1 cellular context compared by ENCODE assay signal in the genomic region with DNA sequence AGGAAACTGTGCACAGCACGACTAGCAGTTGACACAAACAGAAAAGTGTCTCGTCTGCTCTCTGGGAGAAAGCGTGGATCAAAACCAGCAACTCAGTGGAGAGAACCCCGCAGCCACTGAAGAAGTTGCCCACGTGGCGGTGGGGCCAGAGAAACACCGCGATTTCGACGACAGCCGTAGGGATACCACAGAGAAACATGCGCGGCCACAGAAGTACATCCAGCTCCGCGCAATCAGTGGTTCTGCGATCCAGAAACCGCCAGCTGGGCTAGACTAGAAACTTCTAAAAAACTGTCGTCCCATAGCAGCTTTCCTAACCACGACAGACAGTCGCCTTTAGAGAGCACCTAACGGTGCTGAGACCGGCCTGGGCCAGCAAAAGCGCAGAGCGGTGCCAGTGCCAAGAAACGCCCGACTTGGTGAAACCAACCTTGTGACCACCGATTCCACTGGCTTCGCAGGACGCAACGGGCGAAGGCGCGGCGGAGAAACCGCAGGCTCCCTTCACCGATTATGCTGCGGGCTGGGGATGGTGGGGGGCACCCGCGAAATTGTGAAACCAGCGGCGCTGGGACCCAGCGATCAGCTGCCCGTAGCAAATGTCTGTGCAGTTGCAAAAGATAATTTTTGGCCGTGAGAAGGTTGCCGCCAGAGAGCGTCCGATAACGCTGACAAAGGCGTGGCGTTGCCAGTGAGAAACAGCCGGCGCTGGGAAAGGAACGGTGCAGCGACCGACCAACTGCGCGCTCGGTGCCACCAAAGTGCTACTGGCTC.
A peak's percentile ranks its signal among the peaks of the same experiment; 100 is the strongest.
TF ChIP-seq lines count a peak whose summit lies in the region.

No MANE protein-coding gene starts in this region.

TF ChIP-seq in HepG2, 621 proteins besides CTCF, POLR2A, EP300 and RAD21 (continued from another document and continues in another):
- TF ChIP-seq, protein P1, sequence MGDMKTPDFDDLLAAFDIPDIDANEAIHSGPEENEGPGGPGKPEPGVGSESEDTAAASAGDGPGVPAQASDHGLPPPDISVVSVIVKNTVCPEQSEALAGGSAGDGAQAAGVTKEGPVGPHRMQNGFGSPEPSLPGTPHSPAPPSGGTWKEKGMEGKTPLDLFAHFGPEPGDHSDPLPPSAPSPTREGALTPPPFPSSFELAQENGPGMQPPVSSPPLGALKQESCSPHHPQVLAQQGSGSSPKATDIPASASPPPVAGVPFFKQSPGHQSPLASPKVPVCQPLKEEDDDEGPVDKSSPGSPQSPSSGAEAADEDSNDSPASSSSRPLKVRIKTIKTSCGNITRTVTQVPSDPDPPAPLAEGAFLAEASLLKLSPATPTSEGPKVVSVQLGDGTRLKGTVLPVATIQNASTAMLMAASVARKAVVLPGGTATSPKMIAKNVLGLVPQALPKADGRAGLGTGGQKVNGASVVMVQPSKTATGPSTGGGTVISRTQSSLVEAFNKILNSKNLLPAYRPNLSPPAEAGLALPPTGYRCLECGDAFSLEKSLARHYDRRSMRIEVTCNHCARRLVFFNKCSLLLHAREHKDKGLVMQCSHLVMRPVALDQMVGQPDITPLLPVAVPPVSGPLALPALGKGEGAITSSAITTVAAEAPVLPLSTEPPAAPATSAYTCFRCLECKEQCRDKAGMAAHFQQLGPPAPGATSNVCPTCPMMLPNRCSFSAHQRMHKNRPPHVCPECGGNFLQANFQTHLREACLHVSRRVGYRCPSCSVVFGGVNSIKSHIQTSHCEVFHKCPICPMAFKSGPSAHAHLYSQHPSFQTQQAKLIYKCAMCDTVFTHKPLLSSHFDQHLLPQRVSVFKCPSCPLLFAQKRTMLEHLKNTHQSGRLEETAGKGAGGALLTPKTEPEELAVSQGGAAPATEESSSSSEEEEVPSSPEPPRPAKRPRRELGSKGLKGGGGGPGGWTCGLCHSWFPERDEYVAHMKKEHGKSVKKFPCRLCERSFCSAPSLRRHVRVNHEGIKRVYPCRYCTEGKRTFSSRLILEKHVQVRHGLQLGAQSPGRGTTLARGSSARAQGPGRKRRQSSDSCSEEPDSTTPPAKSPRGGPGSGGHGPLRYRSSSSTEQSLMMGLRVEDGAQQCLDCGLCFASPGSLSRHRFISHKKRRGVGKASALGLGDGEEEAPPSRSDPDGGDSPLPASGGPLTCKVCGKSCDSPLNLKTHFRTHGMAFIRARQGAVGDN (CRISPR knock-in tag; IDR thresholded peaks at IDR 0.05), result peak; percentile 91
- TF ChIP-seq, protein P2, sequence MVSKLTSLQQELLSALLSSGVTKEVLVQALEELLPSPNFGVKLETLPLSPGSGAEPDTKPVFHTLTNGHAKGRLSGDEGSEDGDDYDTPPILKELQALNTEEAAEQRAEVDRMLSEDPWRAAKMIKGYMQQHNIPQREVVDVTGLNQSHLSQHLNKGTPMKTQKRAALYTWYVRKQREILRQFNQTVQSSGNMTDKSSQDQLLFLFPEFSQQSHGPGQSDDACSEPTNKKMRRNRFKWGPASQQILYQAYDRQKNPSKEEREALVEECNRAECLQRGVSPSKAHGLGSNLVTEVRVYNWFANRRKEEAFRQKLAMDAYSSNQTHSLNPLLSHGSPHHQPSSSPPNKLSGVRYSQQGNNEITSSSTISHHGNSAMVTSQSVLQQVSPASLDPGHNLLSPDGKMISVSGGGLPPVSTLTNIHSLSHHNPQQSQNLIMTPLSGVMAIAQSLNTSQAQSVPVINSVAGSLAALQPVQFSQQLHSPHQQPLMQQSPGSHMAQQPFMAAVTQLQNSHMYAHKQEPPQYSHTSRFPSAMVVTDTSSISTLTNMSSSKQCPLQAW (CRISPR knock-in tag; IDR thresholded peaks at IDR 0.05), result peak; percentile 47; the same call in 1 of the 2 replicates
- TF ChIP-seq YEATS4 (CRISPR knock-in tag; IDR thresholded peaks at IDR 0.05; ENCODE audit: borderline replicate concordance) (0 out of 2 replicates have a peak, but pooled peaks have one; percentile 3), ZNF121 (CRISPR knock-in tag; IDR thresholded peaks at IDR 0.05) (no peak; the same call in 1 of the 2 replicates), HOXA5 (CRISPR knock-in tag; IDR thresholded peaks at IDR 0.05) (0 out of 2 replicates have a peak, but pooled peaks have one; percentile 9), SMAD1 (CRISPR knock-in tag; IDR thresholded peaks at IDR 0.05; ENCODE audit: borderline replicate concordance, low read depth) (peak; percentile 21; the same call in 1 of the 2 replicates), ZBTB38 (CRISPR knock-in tag; IDR thresholded peaks at IDR 0.05) (peak; percentile 90), RNF2 (conservative IDR thresholded peaks at IDR 0.05; ENCODE audit: low read depth) (peak; percentile 47; the same call in 1 of the 2 replicates), ZSCAN20 (CRISPR knock-in tag; IDR thresholded peaks at IDR 0.05; ENCODE audit: borderline replicate concordance) (0 out of 2 replicates have a peak, but pooled peaks have one; percentile 5), STAG1 (CRISPR knock-in tag; IDR thresholded peaks at IDR 0.05) (peak; percentile 34; the same call in 1 of the 2 replicates), HNRNPLL (IDR thresholded peaks at IDR 0.05; ENCODE audit: low read depth, low read length, poor library complexity, severe bottlenecking) (peak; percentile 47), TCF7 (IDR thresholded peaks at IDR 0.05; ENCODE audit: low read depth) (no peak), MAZ (IDR thresholded peaks at IDR 0.05; ENCODE audit: borderline replicate concordance, low read depth, low read length) (no peak), MAZ (CRISPR knock-in tag; IDR thresholded peaks at IDR 0.05; ENCODE audit: low read depth) (0 out of 2 replicates have a peak, but pooled peaks have one; percentile 6), MTA1 (CRISPR knock-in tag; IDR thresholded peaks at IDR 0.05; ENCODE audit: borderline replicate concordance) (peak; percentile 33; the same call in 1 of the 2 replicates), ZNF430 (CRISPR knock-in tag; IDR thresholded peaks at IDR 0.05) (0 out of 2 replicates have a peak, but pooled peaks have one; percentile 6), ATF7 (IDR thresholded peaks at IDR 0.05) (no peak), ATF7 (CRISPR knock-in tag; IDR thresholded peaks at IDR 0.05) (no peak), ZNF792 (CRISPR knock-in tag; IDR thresholded peaks at IDR 0.05) (peak; percentile 7; the same call in 1 of the 2 replicates), KMT2B (CRISPR knock-in tag; IDR thresholded peaks at IDR 0.05) (peak; percentile 26; the same call in 1 of the 2 replicates), GABPA (IDR thresholded peaks at IDR 0.05; ENCODE audit: low read depth, low read length) (no peak), GABPA (CRISPR knock-in tag; IDR thresholded peaks at IDR 0.05; ENCODE audit: low read depth) (peak; percentile 7; the same call in 1 of the 2 replicates), PHF21A (CRISPR knock-in tag; IDR thresholded peaks at IDR 0.05) (peak; percentile 42; the same call in 1 of the 2 replicates), THAP11 (CRISPR knock-in tag; IDR thresholded peaks at IDR 0.05) (0 out of 2 replicates have a peak, but pooled peaks have one; percentile 12), CBX5 (CRISPR knock-in tag; IDR thresholded peaks at IDR 0.05; ENCODE audit: borderline replicate concordance) (0 out of 2 replicates have a peak, but pooled peaks have one; percentile 21), ZNF777 (CRISPR knock-in tag; IDR thresholded peaks at IDR 0.05) (peak; percentile 21; the same call in 1 of the 2 replicates), NCOA2 (CRISPR knock-in tag; IDR thresholded peaks at IDR 0.05) (0 out of 2 replicates have a peak, but pooled peaks have one; percentile 6), KLF15 (CRISPR knock-in tag; IDR thresholded peaks at IDR 0.05; ENCODE audit: borderline replicate concordance) (0 out of 2 replicates have a peak, but pooled peaks have one; percentile 58), NR2F1 (CRISPR knock-in tag; IDR thresholded peaks at IDR 0.05) (no peak), ZNF598 (CRISPR knock-in tag; IDR thresholded peaks at IDR 0.05; ENCODE audit: borderline replicate concordance) (0 out of 2 replicates have a peak, but pooled peaks have one; percentile 43), HDAC1 (CRISPR knock-in tag; IDR thresholded peaks at IDR 0.05) (peak; percentile 7; the same call in 1 of the 2 replicates), CHCHD3 (CRISPR knock-in tag; IDR thresholded peaks at IDR 0.05) (0 out of 2 replicates have a peak, but pooled peaks have one; percentile 30), HCFC1 (IDR thresholded peaks at IDR 0.05; ENCODE audit: low read depth, low read length) (no peak), AGO2 (optimal IDR thresholded peaks at IDR 0.05; ENCODE audit: low read depth, low read length) (peak; percentile 25), MED1 (CRISPR knock-in tag; IDR thresholded peaks at IDR 0.05) (peak; percentile 35; the same call in 1 of the 2 replicates), HNRNPL (IDR thresholded peaks at IDR 0.05; ENCODE audit: low read depth, low read length) (0 out of 2 replicates have a peak, but pooled peaks have one; percentile 34)
- TF ChIP-seq, protein P3, sequence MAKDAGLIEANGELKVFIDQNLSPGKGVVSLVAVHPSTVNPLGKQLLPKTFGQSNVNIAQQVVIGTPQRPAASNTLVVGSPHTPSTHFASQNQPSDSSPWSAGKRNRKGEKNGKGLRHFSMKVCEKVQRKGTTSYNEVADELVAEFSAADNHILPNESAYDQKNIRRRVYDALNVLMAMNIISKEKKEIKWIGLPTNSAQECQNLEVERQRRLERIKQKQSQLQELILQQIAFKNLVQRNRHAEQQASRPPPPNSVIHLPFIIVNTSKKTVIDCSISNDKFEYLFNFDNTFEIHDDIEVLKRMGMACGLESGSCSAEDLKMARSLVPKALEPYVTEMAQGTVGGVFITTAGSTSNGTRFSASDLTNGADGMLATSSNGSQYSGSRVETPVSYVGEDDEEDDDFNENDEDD (CRISPR knock-in tag; IDR thresholded peaks at IDR 0.05; ENCODE audit: borderline replicate concordance), result 0 out of 2 replicates have a peak, but pooled peaks have one; percentile 62
- TF ChIP-seq, protein P4, sequence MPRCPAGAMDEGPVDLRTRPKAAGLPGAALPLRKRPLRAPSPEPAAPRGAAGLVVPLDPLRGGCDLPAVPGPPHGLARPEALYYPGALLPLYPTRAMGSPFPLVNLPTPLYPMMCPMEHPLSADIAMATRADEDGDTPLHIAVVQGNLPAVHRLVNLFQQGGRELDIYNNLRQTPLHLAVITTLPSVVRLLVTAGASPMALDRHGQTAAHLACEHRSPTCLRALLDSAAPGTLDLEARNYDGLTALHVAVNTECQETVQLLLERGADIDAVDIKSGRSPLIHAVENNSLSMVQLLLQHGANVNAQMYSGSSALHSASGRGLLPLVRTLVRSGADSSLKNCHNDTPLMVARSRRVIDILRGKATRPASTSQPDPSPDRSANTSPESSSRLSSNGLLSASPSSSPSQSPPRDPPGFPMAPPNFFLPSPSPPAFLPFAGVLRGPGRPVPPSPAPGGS (CRISPR knock-in tag; IDR thresholded peaks at IDR 0.05), result peak; percentile 84
- TF ChIP-seq, protein P5, sequence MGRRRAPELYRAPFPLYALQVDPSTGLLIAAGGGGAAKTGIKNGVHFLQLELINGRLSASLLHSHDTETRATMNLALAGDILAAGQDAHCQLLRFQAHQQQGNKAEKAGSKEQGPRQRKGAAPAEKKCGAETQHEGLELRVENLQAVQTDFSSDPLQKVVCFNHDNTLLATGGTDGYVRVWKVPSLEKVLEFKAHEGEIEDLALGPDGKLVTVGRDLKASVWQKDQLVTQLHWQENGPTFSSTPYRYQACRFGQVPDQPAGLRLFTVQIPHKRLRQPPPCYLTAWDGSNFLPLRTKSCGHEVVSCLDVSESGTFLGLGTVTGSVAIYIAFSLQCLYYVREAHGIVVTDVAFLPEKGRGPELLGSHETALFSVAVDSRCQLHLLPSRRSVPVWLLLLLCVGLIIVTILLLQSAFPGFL (CRISPR knock-in tag; IDR thresholded peaks at IDR 0.05), result 0 out of 2 replicates have a peak, but pooled peaks have one; percentile 6
- TF ChIP-seq, protein P6, sequence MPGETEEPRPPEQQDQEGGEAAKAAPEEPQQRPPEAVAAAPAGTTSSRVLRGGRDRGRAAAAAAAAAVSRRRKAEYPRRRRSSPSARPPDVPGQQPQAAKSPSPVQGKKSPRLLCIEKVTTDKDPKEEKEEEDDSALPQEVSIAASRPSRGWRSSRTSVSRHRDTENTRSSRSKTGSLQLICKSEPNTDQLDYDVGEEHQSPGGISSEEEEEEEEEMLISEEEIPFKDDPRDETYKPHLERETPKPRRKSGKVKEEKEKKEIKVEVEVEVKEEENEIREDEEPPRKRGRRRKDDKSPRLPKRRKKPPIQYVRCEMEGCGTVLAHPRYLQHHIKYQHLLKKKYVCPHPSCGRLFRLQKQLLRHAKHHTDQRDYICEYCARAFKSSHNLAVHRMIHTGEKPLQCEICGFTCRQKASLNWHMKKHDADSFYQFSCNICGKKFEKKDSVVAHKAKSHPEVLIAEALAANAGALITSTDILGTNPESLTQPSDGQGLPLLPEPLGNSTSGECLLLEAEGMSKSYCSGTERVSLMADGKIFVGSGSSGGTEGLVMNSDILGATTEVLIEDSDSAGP (CRISPR knock-in tag; IDR thresholded peaks at IDR 0.05; ENCODE audit: borderline replicate concordance), result peak; percentile 57; the same call in 1 of the 2 replicates
- TF ChIP-seq, protein P7, sequence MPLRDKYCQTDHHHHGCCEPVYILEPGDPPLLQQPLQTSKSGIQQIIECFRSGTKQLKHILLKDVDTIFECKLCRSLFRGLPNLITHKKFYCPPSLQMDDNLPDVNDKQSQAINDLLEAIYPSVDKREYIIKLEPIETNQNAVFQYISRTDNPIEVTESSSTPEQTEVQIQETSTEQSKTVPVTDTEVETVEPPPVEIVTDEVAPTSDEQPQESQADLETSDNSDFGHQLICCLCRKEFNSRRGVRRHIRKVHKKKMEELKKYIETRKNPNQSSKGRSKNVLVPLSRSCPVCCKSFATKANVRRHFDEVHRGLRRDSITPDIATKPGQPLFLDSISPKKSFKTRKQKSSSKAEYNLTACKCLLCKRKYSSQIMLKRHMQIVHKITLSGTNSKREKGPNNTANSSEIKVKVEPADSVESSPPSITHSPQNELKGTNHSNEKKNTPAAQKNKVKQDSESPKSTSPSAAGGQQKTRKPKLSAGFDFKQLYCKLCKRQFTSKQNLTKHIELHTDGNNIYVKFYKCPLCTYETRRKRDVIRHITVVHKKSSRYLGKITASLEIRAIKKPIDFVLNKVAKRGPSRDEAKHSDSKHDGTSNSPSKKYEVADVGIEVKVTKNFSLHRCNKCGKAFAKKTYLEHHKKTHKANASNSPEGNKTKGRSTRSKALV (CRISPR knock-in tag; IDR thresholded peaks at IDR 0.05), result 0 out of 2 replicates have a peak, but pooled peaks have one; percentile 10
- TF ChIP-seq, protein P8, sequence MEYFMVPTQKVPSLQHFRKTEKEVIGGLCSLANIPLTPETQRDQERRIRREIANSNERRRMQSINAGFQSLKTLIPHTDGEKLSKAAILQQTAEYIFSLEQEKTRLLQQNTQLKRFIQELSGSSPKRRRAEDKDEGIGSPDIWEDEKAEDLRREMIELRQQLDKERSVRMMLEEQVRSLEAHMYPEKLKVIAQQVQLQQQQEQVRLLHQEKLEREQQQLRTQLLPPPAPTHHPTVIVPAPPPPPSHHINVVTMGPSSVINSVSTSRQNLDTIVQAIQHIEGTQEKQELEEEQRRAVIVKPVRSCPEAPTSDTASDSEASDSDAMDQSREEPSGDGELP (IDR thresholded peaks at IDR 0.05; ENCODE audit: borderline replicate concordance, low read depth), result peak; percentile 61; the same call in 1 of the 2 replicates
- TF ChIP-seq, protein P9, sequence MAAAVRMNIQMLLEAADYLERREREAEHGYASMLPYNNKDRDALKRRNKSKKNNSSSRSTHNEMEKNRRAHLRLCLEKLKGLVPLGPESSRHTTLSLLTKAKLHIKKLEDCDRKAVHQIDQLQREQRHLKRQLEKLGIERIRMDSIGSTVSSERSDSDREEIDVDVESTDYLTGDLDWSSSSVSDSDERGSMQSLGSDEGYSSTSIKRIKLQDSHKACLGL (CRISPR knock-in tag; IDR thresholded peaks at IDR 0.05), result peak; percentile 48; the same call in 1 of the 2 replicates
